In the genomic region with DNA sequence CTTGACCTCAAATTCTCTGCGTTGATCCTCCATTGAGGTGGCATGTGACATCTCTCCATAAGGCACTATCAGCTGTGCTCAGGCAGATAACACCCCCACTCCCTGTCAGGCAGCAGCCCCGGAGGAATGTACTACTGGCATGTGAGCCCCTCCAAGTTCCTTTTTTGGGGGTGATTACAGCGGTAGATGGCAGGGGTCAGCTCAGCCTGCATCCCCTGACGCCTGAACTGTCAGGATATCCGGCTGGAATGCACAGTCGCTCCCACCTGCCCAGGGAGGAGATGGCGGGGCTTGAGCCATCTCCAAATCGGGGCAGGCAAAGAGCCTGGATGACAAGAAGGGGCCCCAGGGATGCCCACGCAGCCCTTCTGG, we compare ENCODE assay signal across 15 cellular contexts. TPM values are rescaled to one million over a fixed set of nuclear protein-coding genes. Genes with fewer than 3 reads are reported as not detected.
DNase-seq lines count a peak whose midpoint lies in the region; ATAC-seq and FAIRE-seq lines count a peak whose summit lies in the region.
"Had no signal": no experiment of that assay in that cellular context is flagged by ENCODE, and none has a peak within 500 bp of the region (broad histone marks: within the 10 kb centered on the region; RNA-seq: fewer than 3 reads in every experiment).

No MANE protein-coding gene starts in this region.

- peaks cover 48% of the 10 kb centered on the region for H3K4me1 Mint-ChIP-seq in stimulated activated naive CD8-positive, alpha-beta T cell treated with anti-CD3 and anti-CD28 coated beads, Interleukin-15, Interleukin-2, amounts not matched to agents 100 ng/mL and 50 ng/mL, for 24 hours (ENCODE audit: low read depth)
- H3K4me1 Mint-ChIP-seq in stimulated activated naive CD8-positive, alpha-beta T cell treated with anti-CD3 and anti-CD28 coated beads, Interleukin-15, amount 100 ng/mL, for 72 hours, result peaks cover 59% of the 10 kb centered on the region
- peaks cover 35% of the 10 kb centered on the region in 2 donors for H3K4me1 Mint-ChIP-seq in effector memory CD8-positive, alpha-beta T cell (ENCODE audit: low read depth in 2 of 2)

- peak overlapping the region; percentile 1 for H3K27ac Mint-ChIP-seq in stimulated activated naive CD8-positive, alpha-beta T cell treated with anti-CD3 and anti-CD28 coated beads, Interleukin-15, Interleukin-2, amounts not matched to agents 100 ng/mL and 50 ng/mL, for 24 hours
- peak overlapping the region in 1 of 2 donors; percentile 50 for H3K27ac Mint-ChIP-seq in stimulated activated naive CD8-positive, alpha-beta T cell treated with anti-CD3 and anti-CD28 coated beads, Interleukin-15, amount 100 ng/mL, for 72 hours
- peak overlapping the region; percentile 92 to 98 for H3K27ac Mint-ChIP-seq in effector memory CD8-positive, alpha-beta T cell
- H3K27ac Mint-ChIP-seq: IgD-negative memory B cell had no signal

- no peaks in the 10 kb centered on the region for H3K9me3 Mint-ChIP-seq in stimulated activated naive CD8-positive, alpha-beta T cell treated with anti-CD3 and anti-CD28 coated beads, Interleukin-15, Interleukin-2, amounts not matched to agents 100 ng/mL and 50 ng/mL, for 24 hours
- H3K9me3 Mint-ChIP-seq in stimulated activated naive CD8-positive, alpha-beta T cell treated with anti-CD3 and anti-CD28 coated beads, Interleukin-15, amount 100 ng/mL, for 72 hours, result no peaks in the 10 kb centered on the region
- H3K9me3 Mint-ChIP-seq in effector memory CD8-positive, alpha-beta T cell, result no peaks in the 10 kb centered on the region
- H3K9me3 Mint-ChIP-seq: IgD-negative memory B cell; naive thymus-derived CD8-positive, alpha-beta T cell had no signal

- FAIRE-seq in urothelium cell line (lab: Jason Lieb, UNC), result no peak

- no peak overlapping the region for H3K4me3 Mint-ChIP-seq in stimulated activated naive CD8-positive, alpha-beta T cell treated with anti-CD3 and anti-CD28 coated beads, Interleukin-15, Interleukin-2, amounts not matched to agents 100 ng/mL and 50 ng/mL, for 24 hours
- no peak overlapping the region for H3K4me3 Mint-ChIP-seq in stimulated activated naive CD8-positive, alpha-beta T cell treated with anti-CD3 and anti-CD28 coated beads, Interleukin-15, amount 100 ng/mL, for 72 hours
- no peak overlapping the region for H3K4me3 Mint-ChIP-seq in effector memory CD8-positive, alpha-beta T cell

- DNase-seq in stimulated activated naive CD8-positive, alpha-beta T cell treated with anti-CD3 and anti-CD28 coated beads, Interleukin-15, amount 100 ng/mL, for 72 hours, result no peak
- DNase-seq in effector memory CD8-positive, alpha-beta T cell, result no peak
- DNase-seq in mesenteric fat pad (ENCODE audit: low spot score), result peak; percentile 59
- DNase-seq in urothelium cell line (ENCODE audit: low spot score), result no peak
- no peak for DNase-seq in medulla oblongata (ENCODE audit: extremely low spot score)
- no peak for DNase-seq in NCI-H1417 treated with DMSO at 0.1 percent for 48 hours (lab: John Stamatoyannopoulos, UW)
- DNase-seq: activated CD4-positive, alpha-beta T cell treated with anti-CD3 and anti-CD28 coated beads for 48 hours; head of caudate nucleus; MM.1S; naive thymus-derived CD8-positive, alpha-beta T cell; NCI-H82; PC-9 had no signal

- no peak for ATAC-seq in stimulated activated naive CD8-positive, alpha-beta T cell treated with anti-CD3 and anti-CD28 coated beads, Interleukin-15, amount 100 ng/mL, for 72 hours
- no peak for ATAC-seq in effector memory CD8-positive, alpha-beta T cell (replicated peaks)
- ATAC-seq in HG03565 (IDR thresholded peaks at IDR 0.05; ENCODE audit: unreplicated experiment), result no peak
- ATAC-seq: naive thymus-derived CD8-positive, alpha-beta T cell had no signal

- H3K36me3 Mint-ChIP-seq in stimulated activated naive CD8-positive, alpha-beta T cell treated with anti-CD3 and anti-CD28 coated beads, Interleukin-15, Interleukin-2, amounts not matched to agents 100 ng/mL and 50 ng/mL, for 24 hours (ENCODE audit: low read depth), result peaks cover 43% of the 10 kb centered on the region
- peaks cover 43% of the 10 kb centered on the region for H3K36me3 Mint-ChIP-seq in effector memory CD8-positive, alpha-beta T cell (ENCODE audit: insufficient read depth)

- H3K27me3 Mint-ChIP-seq in stimulated activated naive CD8-positive, alpha-beta T cell treated with anti-CD3 and anti-CD28 coated beads, Interleukin-15, Interleukin-2, amounts not matched to agents 100 ng/mL and 50 ng/mL, for 24 hours, result no peaks in the 10 kb centered on the region
- H3K27me3 Mint-ChIP-seq in stimulated activated naive CD8-positive, alpha-beta T cell treated with anti-CD3 and anti-CD28 coated beads, Interleukin-15, amount 100 ng/mL, for 72 hours, result no peaks in the 10 kb centered on the region
- H3K27me3 Mint-ChIP-seq in effector memory CD8-positive, alpha-beta T cell, result no peaks in the 10 kb centered on the region
- H3K27me3 Mint-ChIP-seq: IgD-negative memory B cell; naive thymus-derived CD8-positive, alpha-beta T cell had no signal

RNA-seq across cellular contexts. Expression of gene FAM78A, which starts 40.8 kb away (rescaled TPM):
- 6.3 TPM for total RNA-seq in mesenteric fat pad

RNA-seq across cellular contexts. Expression of gene PLPP7, which starts 54.1 kb away (rescaled TPM):
- total RNA-seq in mesenteric fat pad, result 13.9 TPM
- total RNA-seq: PC-9 had no signal
